8 cellular contexts compared by ENCODE assay signal in genomic region chr1:151327903-151328674, GRCh38. TPM values are rescaled to one million over a fixed set of nuclear protein-coding genes. Genes with fewer than 3 reads are reported as not detected.
DNase-seq lines count a peak whose midpoint lies in the region; ATAC-seq and TF ChIP-seq lines count a peak whose summit lies in the region.

No MANE protein-coding gene starts in this region.

- 45% methylated on average over 34 of the region's 34 CpGs for WGBS in SK-N-SH (ENCODE audit: low lambda C conversion rate)
- WGBS in esophagus muscularis mucosa, result 27% methylated on average over 29 of the region's 34 CpGs

- H3K27me3 ChIP-seq in SK-N-SH (ENCODE audit: insufficient read depth), result no peaks in the 10 kb centered on the region
- no peaks in the 10 kb centered on the region for H3K27me3 ChIP-seq in esophagus muscularis mucosa

- TF ChIP-seq CTCF in SK-N-SH (IDR thresholded peaks at IDR 0.05) (no peak), esophagus muscularis mucosa (IDR thresholded peaks at IDR 0.05) (no peak), neural crest cell (conservative IDR thresholded peaks at IDR 0.05) (no peak)

- H3K36me3 ChIP-seq in SK-N-SH (replicated peaks in 1 of 2; ENCODE audit: control insufficient read depth in 1 of 2, insufficient read depth in 2 of 2, low read length in 1 of 2) (peaks cover 8 to 22% of the 10 kb centered on the region in 2 experiments), esophagus muscularis mucosa (peaks cover 0 to 25% (median 21%) of the 10 kb centered on the region in 4 donors)

- H3K4me3 ChIP-seq in SK-N-SH (ENCODE audit: low read depth in 2 of 2, low read length in 1 of 2) (peak overlapping the region; percentile 65 to 68), esophagus muscularis mucosa (peak overlapping the region; percentile 82 to 88 (median 85))

- H3K9me3 ChIP-seq in SK-N-SH, result no peaks in the 10 kb centered on the region
- H3K9me3 ChIP-seq in esophagus muscularis mucosa, result no peaks in the 10 kb centered on the region

- H3K27me3 Mint-ChIP-seq in neural crest cell (ENCODE audit: low read depth), result no peaks in the 10 kb centered on the region

- H3K79me2 ChIP-seq in SK-N-SH (ENCODE audit: insufficient read depth), result peaks cover 40% of the 10 kb centered on the region

- peak overlapping the region; percentile 92; a peak in 3 of 4 replicates for H3K27ac ChIP-seq in SK-N-SH (ENCODE audit: low read depth in 2 of 2, low read length in 1 of 2)
- H3K27ac ChIP-seq in esophagus muscularis mucosa (replicated peaks in 1 of 4), result peak overlapping the region; percentile 87 to 93 (median 91)

- H3K4me2 ChIP-seq in SK-N-SH, result peak overlapping the region; percentile 85

- TF ChIP-seq POLR2A in esophagus muscularis mucosa (IDR thresholded peaks at IDR 0.05; ENCODE audit: low read depth), result no peak

- no peak for TF ChIP-seq RAD21 in SK-N-SH (IDR thresholded peaks at IDR 0.05; ENCODE audit: low read length)

- no peaks in the 10 kb centered on the region for H3K36me3 Mint-ChIP-seq in neural crest cell (ENCODE audit: low read depth)

- H4K20me1 ChIP-seq in SK-N-SH (ENCODE audit: insufficient read depth), result no peaks in the 10 kb centered on the region

- peak overlapping the region; percentile 93 for H2AFZ ChIP-seq in SK-N-SH (ENCODE audit: low read depth)

- peak overlapping the region; percentile 99 for H3K9ac ChIP-seq in SK-N-SH

- H3K4me3 Mint-ChIP-seq in neural crest cell, result peak overlapping the region; percentile 94

- H3K9me2 ChIP-seq in SK-N-SH, result no peaks in the 10 kb centered on the region

- H3K4me1 Mint-ChIP-seq in neural crest cell, result peaks cover 32% of the 10 kb centered on the region

- H3K4me1 ChIP-seq in SK-N-SH (ENCODE audit: control insufficient read depth in 1 of 2, insufficient read depth in 2 of 2, low read depth in 1 of 2, low read length in 1 of 2) (peaks cover 5 to 12% of the 10 kb centered on the region in 2 experiments; a peak in 3 of 4 replicates), esophagus muscularis mucosa (peaks cover 28 to 45% (median 44%) of the 10 kb centered on the region in 4 donors)

- POLR2A ChIA-PET in SK-N-SH (lab: Yijun Ruan, JAX), result interaction anchor here (1.0 to 1.6 kb wide), 5 partner anchors 8 to 47 kb away, joined by 4 to 6 read pairs (median 4); no protein-coding TSS in a partner anchor

- peak overlapping the region; percentile 95 for H3K27ac Mint-ChIP-seq in neural crest cell (ENCODE audit: unreplicated experiment)

- CTCF ChIA-PET in SK-N-SH (lab: Yijun Ruan, JAX), result interaction anchor here (0.6 to 16.4 kb wide), 5 partner anchors 10 to 222 kb away, joined by 3 to 142 read pairs (median 6); no protein-coding TSS in a partner anchor

- no peaks in the 10 kb centered on the region for H3F3A ChIP-seq in SK-N-SH (replicated peaks; ENCODE audit: insufficient read depth)

- intact Hi-C loops in esophagus muscularis mucosa (cut with DNase I), result no loop called here

- no peaks in the 10 kb centered on the region for H3K9me3 Mint-ChIP-seq in neural crest cell

- ATAC-seq in GM18498 (IDR thresholded peaks at IDR 0.05; ENCODE audit: unreplicated experiment) (peak; percentile 18), HG02610 (IDR thresholded peaks at IDR 0.05; ENCODE audit: unreplicated experiment) (peak; percentile 8), HG03039 (IDR thresholded peaks at IDR 0.05; ENCODE audit: unreplicated experiment) (no peak)

- TF ChIP-seq EP300 in SK-N-SH (IDR thresholded peaks at IDR 0.05; ENCODE audit: borderline replicate concordance in 1 of 2, low read depth in 1 of 2, low read length in 1 of 2) (no peak), esophagus muscularis mucosa (IDR thresholded peaks at IDR 0.05) (no peak)

- DNase-seq in SK-N-SH (no peak), esophagus muscularis mucosa (ENCODE audit: extremely low spot score) (no peak), neural crest cell (ENCODE audit: low read depth, low spot score) (peak; percentile 15), NCI-H1092 treated with DMSO at 0.1 percent for 48 hours (lab: John Stamatoyannopoulos, UW) (no peak)
- no peak for DNase-seq in NK-92 treated with Interleukin-12 subunit alpha and Interleukin-12 subunit beta, amount 100 ng/mL, for 24 hours (lab: John Stamatoyannopoulos, UW)

TF ChIP-seq in SK-N-SH, 30 proteins besides CTCF, POLR2A, EP300 and RAD21:
- TF ChIP-seq NFIC (IDR thresholded peaks at IDR 0.05; ENCODE audit: borderline replicate concordance) (no peak), MAX (IDR thresholded peaks at IDR 0.05; ENCODE audit: low read depth) (no peak), JUND (IDR thresholded peaks at IDR 0.05) (no peak), SIN3A (IDR thresholded peaks at IDR 0.05; ENCODE audit: borderline replicate concordance, low read depth, low read length) (no peak), ZBTB33 (IDR thresholded peaks at IDR 0.05; ENCODE audit: borderline replicate concordance, low read depth) (no peak), CHD2 (IDR thresholded peaks at IDR 0.05; ENCODE audit: low read length, partially characterized antibody) (no peak), RFX5 (IDR thresholded peaks at IDR 0.05; ENCODE audit: low read length) (no peak), TAF1 (IDR thresholded peaks at IDR 0.05; ENCODE audit: borderline replicate concordance, low read depth, low read length) (no peak), SMC3 (IDR thresholded peaks at IDR 0.05; ENCODE audit: low read depth, low read length) (no peak), RXRA (IDR thresholded peaks at IDR 0.05; ENCODE audit: borderline replicate concordance, low read depth) (no peak), YY1 (IDR thresholded peaks at IDR 0.05; ENCODE audit: low read depth) (no peak), TCF12 (IDR thresholded peaks at IDR 0.05) (no peak)
- TF ChIP-seq, protein P1, sequence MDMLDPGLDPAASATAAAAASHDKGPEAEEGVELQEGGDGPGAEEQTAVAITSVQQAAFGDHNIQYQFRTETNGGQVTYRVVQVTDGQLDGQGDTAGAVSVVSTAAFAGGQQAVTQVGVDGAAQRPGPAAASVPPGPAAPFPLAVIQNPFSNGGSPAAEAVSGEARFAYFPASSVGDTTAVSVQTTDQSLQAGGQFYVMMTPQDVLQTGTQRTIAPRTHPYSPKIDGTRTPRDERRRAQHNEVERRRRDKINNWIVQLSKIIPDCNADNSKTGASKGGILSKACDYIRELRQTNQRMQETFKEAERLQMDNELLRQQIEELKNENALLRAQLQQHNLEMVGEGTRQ (IDR thresholded peaks at IDR 0.05; ENCODE audit: borderline replicate concordance, low read depth, low read length), result no peak

RNA-seq across cellular contexts. Expression of gene PI4KB, which starts 0.9 kb away (rescaled TPM):
- 62.9 and 76.6 TPM in 2 replicates for polyA plus RNA-seq in SK-N-SH (2012; rRNA removed)
- polyA plus RNA-seq in SK-N-SH (2012; cell fraction: cytosol; rRNA removed), result 37.1 and 54.0 TPM in 2 replicates
- polyA plus RNA-seq in SK-N-SH (2012; cell fraction: nucleus; rRNA removed), result 90.1 and 105 TPM in 2 replicates
- 10 to 100 TPM; 54.8 to 79.5 (median 68.9) TPM for total RNA-seq in esophagus muscularis mucosa
- total RNA-seq in neural crest cell, result 46.3 and 52.0 TPM in 2 replicates

RNA-seq across cellular contexts. Expression of gene RFX5, which starts 19.0 kb away (rescaled TPM):
- polyA plus RNA-seq in SK-N-SH (2012; rRNA removed), result 29.1 and 49.0 TPM in 2 replicates
- 31.1 and 32.7 TPM in 2 replicates for polyA plus RNA-seq in SK-N-SH (2012; cell fraction: cytosol; rRNA removed)
- polyA plus RNA-seq in SK-N-SH (2012; cell fraction: nucleus; rRNA removed), result 70.3 and 111 TPM in 2 replicates
- total RNA-seq in esophagus muscularis mucosa, result 10 to 100 TPM; 40.3 to 50.3 (median 45.0) TPM
- 71.3 and 73.5 TPM in 2 replicates for total RNA-seq in neural crest cell

RNA-seq across cellular contexts. Expression of gene SELENBP1, which starts 44.4 kb away (rescaled TPM):
- polyA plus RNA-seq in SK-N-SH (2012; rRNA removed), result 0.11 and 0.16 TPM in 2 replicates
- polyA plus RNA-seq in SK-N-SH (2012; cell fraction: cytosol; rRNA removed), result 0.12 and 0.17 TPM in 2 replicates
- polyA plus RNA-seq in SK-N-SH (2012; cell fraction: nucleus; rRNA removed), result 0.30 and 0.35 TPM in 2 replicates
- total RNA-seq in esophagus muscularis mucosa (100 to 1,000 TPM in 1 of 4 donors, 10 to 100 TPM in 3; 61.4 to 113 (median 81.6) TPM), neural crest cell (35.9 and 36.2 TPM in 2 replicates)

RNA-seq across cellular contexts. Expression of gene ZNF687, which starts 46.0 kb away (rescaled TPM):
- 14.6 and 15.8 TPM in 2 replicates for polyA plus RNA-seq in SK-N-SH (2012; rRNA removed)
- polyA plus RNA-seq in SK-N-SH (2012; cell fraction: cytosol; rRNA removed), result 3.9 and 6.8 TPM in 2 replicates
- polyA plus RNA-seq in SK-N-SH (2012; cell fraction: nucleus; rRNA removed), result 23.5 and 29.2 TPM in 2 replicates
- total RNA-seq in esophagus muscularis mucosa (10 to 100 TPM; 16.6 to 28.6 (median 23.1) TPM), neural crest cell (34.9 and 39.9 TPM in 2 replicates)
